1 cellular context compared by ENCODE assay signal in the genomic region with DNA sequence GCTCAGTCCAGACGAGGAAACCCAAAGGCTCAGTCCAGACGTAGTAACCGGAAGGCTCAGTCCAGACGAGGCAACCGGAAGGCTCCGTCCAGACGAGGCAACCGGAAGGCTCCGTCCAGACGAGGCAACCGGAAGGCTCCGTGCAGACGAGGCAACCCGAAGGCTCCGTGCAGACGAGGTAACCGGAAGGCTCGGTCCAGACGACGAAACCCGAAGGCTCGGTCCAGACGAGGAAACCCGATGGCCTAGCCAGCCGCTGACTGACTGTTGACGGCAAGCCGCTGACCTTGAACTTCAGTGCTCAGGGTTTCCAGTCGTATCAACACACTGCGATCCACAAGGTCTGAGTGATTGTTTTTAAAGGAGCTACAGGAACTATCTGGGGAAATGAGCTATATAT.
TF ChIP-seq lines count a peak whose summit lies in the region.

No MANE protein-coding gene starts in this region.

TF ChIP-seq in K562, 482 proteins besides CTCF, POLR2A, EP300 and RAD21 (continued from another document):
- TF ChIP-seq, protein P1, sequence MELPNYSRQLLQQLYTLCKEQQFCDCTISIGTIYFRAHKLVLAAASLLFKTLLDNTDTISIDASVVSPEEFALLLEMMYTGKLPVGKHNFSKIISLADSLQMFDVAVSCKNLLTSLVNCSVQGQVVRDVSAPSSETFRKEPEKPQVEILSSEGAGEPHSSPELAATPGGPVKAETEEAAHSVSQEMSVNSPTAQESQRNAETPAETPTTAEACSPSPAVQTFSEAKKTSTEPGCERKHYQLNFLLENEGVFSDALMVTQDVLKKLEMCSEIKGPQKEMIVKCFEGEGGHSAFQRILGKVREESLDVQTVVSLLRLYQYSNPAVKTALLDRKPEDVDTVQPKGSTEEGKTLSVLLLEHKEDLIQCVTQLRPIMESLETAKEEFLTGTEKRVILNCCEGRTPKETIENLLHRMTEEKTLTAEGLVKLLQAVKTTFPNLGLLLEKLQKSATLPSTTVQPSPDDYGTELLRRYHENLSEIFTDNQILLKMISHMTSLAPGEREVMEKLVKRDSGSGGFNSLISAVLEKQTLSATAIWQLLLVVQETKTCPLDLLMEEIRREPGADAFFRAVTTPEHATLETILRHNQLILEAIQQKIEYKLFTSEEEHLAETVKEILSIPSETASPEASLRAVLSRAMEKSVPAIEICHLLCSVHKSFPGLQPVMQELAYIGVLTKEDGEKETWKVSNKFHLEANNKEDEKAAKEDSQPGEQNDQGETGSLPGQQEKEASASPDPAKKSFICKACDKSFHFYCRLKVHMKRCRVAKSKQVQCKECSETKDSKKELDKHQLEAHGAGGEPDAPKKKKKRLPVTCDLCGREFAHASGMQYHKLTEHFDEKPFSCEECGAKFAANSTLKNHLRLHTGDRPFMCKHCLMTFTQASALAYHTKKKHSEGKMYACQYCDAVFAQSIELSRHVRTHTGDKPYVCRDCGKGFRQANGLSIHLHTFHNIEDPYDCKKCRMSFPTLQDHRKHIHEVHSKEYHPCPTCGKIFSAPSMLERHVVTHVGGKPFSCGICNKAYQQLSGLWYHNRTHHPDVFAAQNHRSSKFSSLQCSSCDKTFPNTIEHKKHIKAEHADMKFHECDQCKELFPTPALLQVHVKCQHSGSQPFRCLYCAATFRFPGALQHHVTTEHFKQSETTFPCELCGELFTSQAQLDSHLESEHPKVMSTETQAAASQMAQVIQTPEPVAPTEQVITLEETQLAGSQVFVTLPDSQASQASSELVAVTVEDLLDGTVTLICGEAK (IDR thresholded peaks at IDR 0.05) = peak; percentile 37; the same call in 1 of the 2 replicates
- TF ChIP-seq, protein P1 (CRISPR knock-in tag; IDR thresholded peaks at IDR 0.05) = no peak
- TF ChIP-seq, protein P2, sequence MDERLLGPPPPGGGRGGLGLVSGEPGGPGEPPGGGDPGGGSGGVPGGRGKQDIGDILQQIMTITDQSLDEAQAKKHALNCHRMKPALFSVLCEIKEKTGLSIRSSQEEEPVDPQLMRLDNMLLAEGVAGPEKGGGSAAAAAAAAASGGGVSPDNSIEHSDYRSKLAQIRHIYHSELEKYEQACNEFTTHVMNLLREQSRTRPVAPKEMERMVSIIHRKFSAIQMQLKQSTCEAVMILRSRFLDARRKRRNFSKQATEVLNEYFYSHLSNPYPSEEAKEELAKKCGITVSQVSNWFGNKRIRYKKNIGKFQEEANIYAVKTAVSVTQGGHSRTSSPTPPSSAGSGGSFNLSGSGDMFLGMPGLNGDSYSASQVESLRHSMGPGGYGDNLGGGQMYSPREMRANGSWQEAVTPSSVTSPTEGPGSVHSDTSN (CRISPR knock-in tag; IDR thresholded peaks at IDR 0.05; ENCODE audit: low read depth) = no peak
- TF ChIP-seq, protein P2 (tag; conservative IDR thresholded peaks at IDR 0.05; ENCODE audit: low read depth) = no peak
TF ChIP-seq in K562: peak in this region for 2.
